ENCODE assay signal across 8 cellular contexts in the genomic region with DNA sequence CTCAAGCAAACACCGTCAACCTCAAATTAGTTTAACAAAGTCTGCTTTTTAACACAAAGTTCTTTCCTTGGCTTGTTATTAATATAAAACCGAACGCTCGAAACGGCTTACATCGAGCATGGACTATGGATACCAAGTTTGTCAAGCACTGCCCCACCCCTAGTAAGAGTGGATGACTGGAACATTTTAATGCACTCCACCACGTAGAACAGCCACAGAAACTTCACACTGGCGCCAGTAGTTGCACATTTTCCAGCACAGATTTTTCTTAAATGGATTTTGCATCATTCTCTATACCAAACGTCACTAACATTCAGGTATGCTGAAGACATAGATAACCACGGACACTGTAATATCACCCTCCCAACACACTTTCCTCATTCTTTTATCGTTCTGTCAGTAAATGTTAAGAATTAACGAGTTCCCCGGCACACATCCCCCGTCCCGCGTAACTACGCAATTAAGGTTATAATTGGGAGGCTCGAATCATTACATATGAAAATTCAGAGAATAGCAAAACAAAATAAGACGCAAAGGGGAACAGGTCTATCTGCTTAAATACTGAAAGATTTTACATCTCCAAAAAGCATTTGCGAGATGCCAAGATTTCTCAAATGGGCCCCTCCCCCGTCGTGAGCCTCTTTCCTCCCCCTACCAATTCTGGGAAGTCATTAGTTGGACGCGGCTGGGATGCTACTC. TPM values are rescaled to one million over a fixed set of nuclear protein-coding genes. Genes with fewer than 3 reads are reported as not detected.
DNase-seq lines count a peak whose midpoint lies in the region; FAIRE-seq and TF ChIP-seq lines count a peak whose summit lies in the region.

No MANE protein-coding gene starts in this region.

- H3K4me1 Mint-ChIP-seq in brain = peaks cover 60% of the 10 kb centered on the region

- H3K27me3 Mint-ChIP-seq in brain = peaks cover 15% of the 10 kb centered on the region

- peak overlapping the region; percentile 91 to 98 (median 96) for H3K4me3 Mint-ChIP-seq in brain

- no peaks in the 10 kb centered on the region for H3K9me3 ChIP-seq in MG63
- H3K9me3 ChIP-seq in small intestine (ENCODE audit: control insufficient read depth, low read depth) = no peaks in the 10 kb centered on the region

- peak; percentile 29 for DNase-seq in DMS 273 treated with DMSO at 0.1 percent for 48 hours (lab: John Stamatoyannopoulos, UW)
- DNase-seq in MG63 = peak; percentile 25
- DNase-seq in inferior parietal cortex (ENCODE audit: extremely low spot score) = peak; percentile 68
- DNase-seq in small intestine = no peak
- no peak for DNase-seq in GM19238 (ENCODE audit: insufficient read length, low spot score)
- no peak for DNase-seq in NCI-H187 treated with DMSO at 0.1 percent for 48 hours (lab: John Stamatoyannopoulos, UW)
- DNase-seq in cerebellar nuclear complex (lab: John Stamatoyannopoulos, UW) = no peak

- H3K4me3 ChIP-seq in MG63 = peak overlapping the region; percentile 66
- H3K4me3 ChIP-seq in small intestine (ENCODE audit: low read depth in 1 of 2, low read length in 2 of 2) = peak overlapping the region; percentile 56 to 78

- H3K27ac Mint-ChIP-seq in brain = peak overlapping the region; percentile 88 to 99 (median 96)

- peaks cover 0 to 2% of the 10 kb centered on the region in 2 donors for H3K4me1 ChIP-seq in small intestine (ENCODE audit: control insufficient read depth in 2 of 2, insufficient read depth in 1 of 2, low read depth in 1 of 2, low read length in 1 of 2)

- peak overlapping the region in 1 of 2 donors; percentile 72 for H3K27ac ChIP-seq in small intestine (ENCODE audit: low read depth in 1 of 2, low read length in 1 of 2)

- no peak for FAIRE-seq in small intestine (lab: Jason Lieb, UNC)

- no peak for TF ChIP-seq CTCF in brain (conservative IDR thresholded peaks at IDR 0.05)

- H3K36me3 ChIP-seq in MG63 (peaks cover 15% of the 10 kb centered on the region), small intestine (ENCODE audit: control insufficient read depth in 2 of 2, insufficient read depth in 2 of 2, low read length in 2 of 2) (no peaks in the 10 kb centered on the region)

- 2 to 6% (median 3%) methylated on average over 24 of the region's 24 CpGs for WGBS in small intestine, 3 donors

- no peaks in the 10 kb centered on the region for H3K27me3 ChIP-seq in MG63
- H3K27me3 ChIP-seq in small intestine (ENCODE audit: control insufficient read depth in 2 of 2, insufficient read depth in 2 of 2, low read length in 2 of 2) = peaks cover 2 to 13% of the 10 kb centered on the region in 2 donors

- H3K9me3 Mint-ChIP-seq in brain = no peaks in the 10 kb centered on the region

- H3K36me3 Mint-ChIP-seq in brain = peaks cover 18% of the 10 kb centered on the region

RNA-seq across cellular contexts. Expression of a gene that starts 1.0 kb away (rescaled TPM):
- total RNA-seq in MG63 (2014; rRNA removed; shearing (Covaris generic); ENCODE audit: low replicate concordance) = 67.7 and 87.8 TPM in 2 replicates
- polyA plus RNA-seq in brain (ENCODE audit: insufficient read depth, low read depth, low replicate concordance) = 26.0 TPM
- polyA plus RNA-seq in small intestine = 10 to 100 TPM in 1 of 3 donors, 1 to 10 TPM in 1, under 1 TPM in 1; 0.89 to 18.5 (median 4.6) TPM

Comparison
In these comparisons a context has a peak if more than half of its experiments do, and no peak if none do; other contexts are left out.
1. DNase-seq: peak in DMS 273 treated with DMSO at 0.1 percent for 48 hours (single experiment), MG63 (single experiment) and inferior parietal cortex (single experiment); none in small intestine (single experiment), GM19238 (single experiment), NCI-H187 treated with DMSO at 0.1 percent for 48 hours (single experiment) and cerebellar nuclear complex (0 of 2).